8 cellular contexts compared by ENCODE assay signal in genomic region chr19:49486710-49487276, GRCh38. TPM values are rescaled to one million over a fixed set of nuclear protein-coding genes. Genes with fewer than 3 reads are reported as not detected.
DNase-seq lines count a peak whose midpoint lies in the region; ATAC-seq and TF ChIP-seq lines count a peak whose summit lies in the region.

No MANE protein-coding gene starts in this region.

- ATAC-seq in psoas muscle (no peak), HG02852 (IDR thresholded peaks at IDR 0.05; ENCODE audit: unreplicated experiment) (no peak)

- no peaks in the 10 kb centered on the region for H3K9me2 ChIP-seq in DOHH2 (replicated peaks; ENCODE audit: control insufficient read depth, low read length)

- H3K79me2 ChIP-seq in DOHH2 (ENCODE audit: control insufficient read depth, low read length): peaks cover 37% of the 10 kb centered on the region

- H4K20me1 ChIP-seq in DOHH2 (ENCODE audit: control insufficient read depth, insufficient read depth, low read depth, low read length): peaks cover 27% of the 10 kb centered on the region

- H3K36me3 ChIP-seq in DOHH2 (ENCODE audit: control insufficient read depth, low read length) (peaks cover 44% of the 10 kb centered on the region), SJCRH30 (peaks cover 43% of the 10 kb centered on the region), psoas muscle (ENCODE audit: insufficient read depth in 1 of 2, low read depth in 1 of 2) (peaks cover 5 to 33% of the 10 kb centered on the region in 2 donors)

- peak overlapping the region; percentile 60 for H3K4me2 ChIP-seq in DOHH2 (ENCODE audit: low read length)

- H3K4me3 ChIP-seq in DOHH2 (ENCODE audit: low read length): peak overlapping the region; percentile 60
- peak overlapping the region; percentile 19; the same call in 1 of the 2 replicates for H3K4me3 ChIP-seq in SJCRH30
- peak overlapping the region; percentile 33 for H3K4me3 ChIP-seq in epithelial cell of esophagus (ENCODE audit: low read length)
- H3K4me3 ChIP-seq in psoas muscle: peak overlapping the region; percentile 98

- H3K4me1 ChIP-seq in DOHH2 (ENCODE audit: control insufficient read depth, low read length): peaks cover 36% of the 10 kb centered on the region
- H3K4me1 ChIP-seq in SJCRH30: peaks cover 8% of the 10 kb centered on the region; the same call in 1 of the 2 replicates
- H3K4me1 ChIP-seq in psoas muscle: peaks cover 24% of the 10 kb centered on the region

- intact Hi-C loops in psoas muscle (cut with DNase I): no loop called here

- no peaks in the 10 kb centered on the region for H3K9me3 ChIP-seq in DOHH2 (ENCODE audit: control insufficient read depth, insufficient read depth, low read length)
- H3K9me3 ChIP-seq in SJCRH30 (replicated peaks): no peaks in the 10 kb centered on the region
- no peaks in the 10 kb centered on the region for H3K9me3 ChIP-seq in psoas muscle

- DNase-seq in SJCRH30 (no peak), epithelial cell of esophagus (ENCODE audit: low read depth) (no peak), psoas muscle (no peak), G401 (ENCODE audit: low spot score) (no peak), ACHN (no peak)
- DNase-seq in stimulated activated naive CD4-positive, alpha-beta T cell treated with Interleukin-2 at 50 U/mL for 16 hours (lab: John Stamatoyannopoulos, UW): no peak

- 64 to 67% (median 64%) methylated on average over 22 to 23 of the region's 23 CpGs for WGBS in psoas muscle, 3 donors

- in situ Hi-C loops in G401 (cut with HindIII; ENCODE audit: low sequenced_read_pairs): no loop called here
- in situ Hi-C loops in ACHN (cut with HindIII; ENCODE audit: low pct_ligation_motif_present, low pct_unique_long_range_greater_than_20kb, low sequenced_read_pairs): no loop called here

- no peaks in the 10 kb centered on the region for H3K27me3 ChIP-seq in DOHH2 (ENCODE audit: control insufficient read depth, low read length)
- H3K27me3 ChIP-seq in SJCRH30: no peaks in the 10 kb centered on the region
- no peaks in the 10 kb centered on the region for H3K27me3 ChIP-seq in psoas muscle (ENCODE audit: insufficient read depth in 3 of 3, low read length in 2 of 3)

- H3F3A ChIP-seq in DOHH2 (ENCODE audit: control insufficient read depth, insufficient read depth): peaks cover 43% of the 10 kb centered on the region

- no peak for TF ChIP-seq CTCF in DOHH2 (IDR thresholded peaks at IDR 0.05; ENCODE audit: low read depth, low read length, poor library complexity, severe bottlenecking)
- no peak for TF ChIP-seq CTCF in epithelial cell of esophagus (IDR thresholded peaks at IDR 0.05; ENCODE audit: insufficient read depth, low read depth, low read length, missing control alignments)
- TF ChIP-seq CTCF in psoas muscle (IDR thresholded peaks at IDR 0.05): no peak

- H3K27ac ChIP-seq in DOHH2 (ENCODE audit: low read depth, low read length) (no peak overlapping the region), SJCRH30 (peak overlapping the region; percentile 13; the same call in 1 of the 2 replicates), psoas muscle (peak overlapping the region; percentile 87)

RNA-seq across cellular contexts. Expression of gene RPL13A, which starts 0.6 kb away (rescaled TPM):
- 3,376 and 3,926 TPM in 2 replicates for total RNA-seq in SJCRH30 (2014; rRNA removed; shearing (Covaris generic))
- total RNA-seq in psoas muscle: 1,000 to 10,000 TPM; 1,392 to 2,022 (median 1,763) TPM
- 1,000 to 10,000 TPM; 1,992 to 2,955 (median 2,046) TPM for polyA plus RNA-seq in psoas muscle
- total RNA-seq in G401 (2014; rRNA removed; shearing (Covaris generic)): 2,624 and 3,787 TPM in 2 replicates

RNA-seq across cellular contexts. Expression of gene RPS11, which starts 9.4 kb away (rescaled TPM):
- 2,852 and 3,079 TPM in 2 replicates for total RNA-seq in SJCRH30 (2014; rRNA removed; shearing (Covaris generic))
- 1,000 to 10,000 TPM; 1,146 to 1,506 (median 1,232) TPM for total RNA-seq in psoas muscle
- 1,000 to 10,000 TPM; 2,461 to 3,844 (median 3,134) TPM for polyA plus RNA-seq in psoas muscle
- 2,371 and 2,995 TPM in 2 replicates for total RNA-seq in G401 (2014; rRNA removed; shearing (Covaris generic))

RNA-seq across cellular contexts. Expression of gene FLT3LG, which starts 12.8 kb away (rescaled TPM):
- total RNA-seq in SJCRH30 (2014; rRNA removed; shearing (Covaris generic)): 0.61 and 1.0 TPM in 2 replicates
- total RNA-seq in psoas muscle: 1 to 10 TPM; 1.9 to 3.2 (median 2.5) TPM
- polyA plus RNA-seq in psoas muscle: 1 to 10 TPM; 1.9 to 4.5 (median 4.1) TPM
- 0.74 TPM in 1 of 2 replicates, not detected in the other for total RNA-seq in G401 (2014; rRNA removed; shearing (Covaris generic))

RNA-seq across cellular contexts. Expression of gene FCGRT, which starts 25.7 kb away (rescaled TPM):
- 25.0 and 26.6 TPM in 2 replicates for total RNA-seq in SJCRH30 (2014; rRNA removed; shearing (Covaris generic))
- 10 to 100 TPM; 42.2 to 79.3 (median 60.3) TPM for total RNA-seq in psoas muscle
- 10 to 100 TPM; 32.0 to 48.2 (median 39.9) TPM for polyA plus RNA-seq in psoas muscle
- 29.8 and 35.9 TPM in 2 replicates for total RNA-seq in G401 (2014; rRNA removed; shearing (Covaris generic))

RNA-seq across cellular contexts. Expression of gene ALDH16A1, which starts 33.8 kb away (rescaled TPM):
- 11.0 and 12.3 TPM in 2 replicates for total RNA-seq in SJCRH30 (2014; rRNA removed; shearing (Covaris generic))
- 10 to 100 TPM in 1 of 4 donors, 1 to 10 TPM in 3; 6.5 to 11.1 (median 7.7) TPM for total RNA-seq in psoas muscle
- polyA plus RNA-seq in psoas muscle: 10 to 100 TPM in 1 of 3 donors, 1 to 10 TPM in 2; 3.6 to 12.9 (median 5.7) TPM
- 50.9 and 65.6 TPM in 2 replicates for total RNA-seq in G401 (2014; rRNA removed; shearing (Covaris generic))

Comparison
In these comparisons a context has a peak if more than half of its experiments do, and no peak if none do; other contexts are left out.
1. H3K4me3 ChIP-seq: peak in every context shown above with its lines; median percentile 98 in psoas muscle; 60 in DOHH2; 33 in epithelial cell of esophagus; 19 in SJCRH30.